In genomic region chr1:181423301-181423918, GRCh38 we compare ENCODE assay signal across 10 cellular contexts. TPM values are rescaled to one million over a fixed set of nuclear protein-coding genes. Genes with fewer than 3 reads are reported as not detected.
DNase-seq lines count a peak whose midpoint lies in the region; ATAC-seq and TF ChIP-seq lines count a peak whose summit lies in the region.
"Had no signal": no experiment of that assay in that cellular context is flagged by ENCODE, and none has a peak within 500 bp of the region (broad histone marks: within the 10 kb centered on the region; RNA-seq: fewer than 3 reads in every experiment).

No MANE protein-coding gene starts in this region.

- no peak overlapping the region for H3K4me3 ChIP-seq in CD8-positive, alpha-beta T cell (ENCODE audit: low read depth, low read length)
- H3K4me3 ChIP-seq in uterus, result no peak overlapping the region
- H3K4me3 ChIP-seq: lung had no signal

- no peak overlapping the region for H3K27ac ChIP-seq in CD8-positive, alpha-beta T cell (ENCODE audit: low read depth, low read length)
- H3K27ac ChIP-seq in uterus, result no peak overlapping the region

- ATAC-seq in CD8-positive, alpha-beta T cell, result peak; percentile 67
- ATAC-seq in GM19438 (IDR thresholded peaks at IDR 0.05; ENCODE audit: low read depth, unreplicated experiment), result peak; percentile 52
- ATAC-seq in activated T-helper 17 cell treated with anti-CD3 and anti-CD28 coated beads, Interleukin-2, amount 50 U/mL, for 72 hours (replicated peaks), result peak; percentile 61
- ATAC-seq in GM21390 (IDR thresholded peaks at IDR 0.05; ENCODE audit: unreplicated experiment), result no peak

- no peaks in the 10 kb centered on the region for H3K36me3 Mint-ChIP-seq in CD8-positive, alpha-beta T cell
- no peaks in the 10 kb centered on the region for H3K36me3 Mint-ChIP-seq in activated T-helper 17 cell treated with anti-CD3 and anti-CD28 coated beads, Interleukin-2, amount 50 U/mL, for 72 hours (ENCODE audit: low read depth)
- H3K36me3 Mint-ChIP-seq: IgD-negative memory B cell had no signal

- POLR2A ChIA-PET in CD8-positive, alpha-beta T cell (lab: Charles Lee), result interaction anchor here (1.0 to 1.1 kb wide), 2 partner anchors 219 to 234 kb away, joined by 3 to 8 read pairs; no protein-coding TSS in a partner anchor

- no peaks in the 10 kb centered on the region for H3K27me3 ChIP-seq in CD8-positive, alpha-beta T cell (ENCODE audit: insufficient read depth, low read length)
- H3K27me3 ChIP-seq in uterus, result no peaks in the 10 kb centered on the region

- DNase-seq in CD8-positive, alpha-beta T cell, result peak in 6 of 7 experiments; percentile 19 to 69 (median 46)
- DNase-seq in NCI-H446 treated with DMSO at 0.1 percent for 48 hours (lab: John Stamatoyannopoulos, UW), result peak; percentile 22
- peak; percentile 38 for DNase-seq in hepatic stellate cell (ENCODE audit: low spot score)
- DNase-seq in stimulated activated CD4-positive, alpha-beta T cell treated with anti-CD3 and anti-CD28 coated beads, Interleukin-4, amount 100 ng/mL, for 1 hour, result peak; percentile 38
- DNase-seq in uterus, result no peak

- TF ChIP-seq CTCF in CD8-positive, alpha-beta T cell (IDR thresholded peaks at IDR 0.05), result peak; percentile 48
- TF ChIP-seq CTCF in uterus (IDR thresholded peaks at IDR 0.05), result no peak

- no peak for TF ChIP-seq POLR2A in uterus (IDR thresholded peaks at IDR 0.05)

- CTCF ChIA-PET in CD8-positive, alpha-beta T cell (lab: Charles Lee), result interaction anchor here (0.6 to 3.0 kb wide), 26 partner anchors 10 to 851 kb away, joined by 3 to 60 read pairs (median 4); no protein-coding TSS in a partner anchor

- peaks cover 4% of the 10 kb centered on the region for H3K4me1 Mint-ChIP-seq in CD8-positive, alpha-beta T cell (ENCODE audit: low read depth)
- peaks cover 5% of the 10 kb centered on the region for H3K4me1 Mint-ChIP-seq in activated T-helper 17 cell treated with anti-CD3 and anti-CD28 coated beads, Interleukin-2, amount 50 U/mL, for 72 hours

- H3K27me3 Mint-ChIP-seq in CD8-positive, alpha-beta T cell (ENCODE audit: low read depth), result peaks cover 18% of the 10 kb centered on the region
- H3K27me3 Mint-ChIP-seq in activated T-helper 17 cell treated with anti-CD3 and anti-CD28 coated beads, Interleukin-2, amount 50 U/mL, for 72 hours, result peaks cover 23% of the 10 kb centered on the region

- H3K4me3 Mint-ChIP-seq in CD8-positive, alpha-beta T cell, result no peak overlapping the region
- no peak overlapping the region for H3K4me3 Mint-ChIP-seq in activated T-helper 17 cell treated with anti-CD3 and anti-CD28 coated beads, Interleukin-2, amount 50 U/mL, for 72 hours

- H3K4me1 ChIP-seq in CD8-positive, alpha-beta T cell (ENCODE audit: insufficient read depth, low read length), result no peaks in the 10 kb centered on the region
- H3K4me1 ChIP-seq in uterus, result no peaks in the 10 kb centered on the region

- no peaks in the 10 kb centered on the region for H3K36me3 ChIP-seq in CD8-positive, alpha-beta T cell (ENCODE audit: insufficient read depth, low read length)
- H3K36me3 ChIP-seq in uterus, result no peaks in the 10 kb centered on the region

- H3K27ac Mint-ChIP-seq in CD8-positive, alpha-beta T cell, result no peak overlapping the region
- no peak overlapping the region for H3K27ac Mint-ChIP-seq in activated T-helper 17 cell treated with anti-CD3 and anti-CD28 coated beads, Interleukin-2, amount 50 U/mL, for 72 hours
- H3K27ac Mint-ChIP-seq: IgD-negative memory B cell had no signal

- no peaks in the 10 kb centered on the region for H3K9me3 Mint-ChIP-seq in CD8-positive, alpha-beta T cell
- H3K9me3 Mint-ChIP-seq in activated T-helper 17 cell treated with anti-CD3 and anti-CD28 coated beads, Interleukin-2, amount 50 U/mL, for 72 hours, result no peaks in the 10 kb centered on the region
- H3K9me3 Mint-ChIP-seq: IgD-negative memory B cell had no signal

- no peaks in the 10 kb centered on the region for H3K9me3 ChIP-seq in CD8-positive, alpha-beta T cell (ENCODE audit: low read length)
- no peaks in the 10 kb centered on the region for H3K9me3 ChIP-seq in uterus

- intact Hi-C loops in CD8-positive, alpha-beta T cell (cut with DNase I, micrococcal nuclease), result loop anchor here (1.0 to 10.0 kb wide), 9 partner anchors 27 to 909 kb away; partner anchors contain the start of gene MR1 (in 1 of the 2)
- intact Hi-C loops in uterus (cut with DNase I; ENCODE audit: low total_unique reads), result loop anchor here (10.0 kb wide), 1 partner anchor 239 kb away; no protein-coding TSS in a partner anchor

RNA-seq across cellular contexts. Expression of gene CACNA1E, which starts 59.9 kb away (rescaled TPM):
- not detected for total RNA-seq in CD8-positive, alpha-beta T cell
- total RNA-seq in activated T-helper 17 cell treated with anti-CD3 and anti-CD28 coated beads, Interleukin-2, amount 50 U/mL, for 72 hours, result under 1 TPM in 1 of 2 donors, not detected in 1; 0.11 TPM
- 1 to 10 TPM in 1 of 4 donors, under 1 TPM in 1, not detected in 2; 0.12 to 3.4 TPM for total RNA-seq in uterus

Comparison
In these comparisons a context has a peak if more than half of its experiments do, and no peak if none do; other contexts are left out.
1. DNase-seq: peak in CD8-positive, alpha-beta T cell (6 of 7), NCI-H446 treated with DMSO at 0.1 percent for 48 hours (single experiment), hepatic stellate cell (single experiment) and stimulated activated CD4-positive, alpha-beta T cell treated with anti-CD3 and anti-CD28 coated beads, Interleukin-4, amount 100 ng/mL, for 1 hour (single experiment); none in uterus (0 of 2).